In the genomic region with DNA sequence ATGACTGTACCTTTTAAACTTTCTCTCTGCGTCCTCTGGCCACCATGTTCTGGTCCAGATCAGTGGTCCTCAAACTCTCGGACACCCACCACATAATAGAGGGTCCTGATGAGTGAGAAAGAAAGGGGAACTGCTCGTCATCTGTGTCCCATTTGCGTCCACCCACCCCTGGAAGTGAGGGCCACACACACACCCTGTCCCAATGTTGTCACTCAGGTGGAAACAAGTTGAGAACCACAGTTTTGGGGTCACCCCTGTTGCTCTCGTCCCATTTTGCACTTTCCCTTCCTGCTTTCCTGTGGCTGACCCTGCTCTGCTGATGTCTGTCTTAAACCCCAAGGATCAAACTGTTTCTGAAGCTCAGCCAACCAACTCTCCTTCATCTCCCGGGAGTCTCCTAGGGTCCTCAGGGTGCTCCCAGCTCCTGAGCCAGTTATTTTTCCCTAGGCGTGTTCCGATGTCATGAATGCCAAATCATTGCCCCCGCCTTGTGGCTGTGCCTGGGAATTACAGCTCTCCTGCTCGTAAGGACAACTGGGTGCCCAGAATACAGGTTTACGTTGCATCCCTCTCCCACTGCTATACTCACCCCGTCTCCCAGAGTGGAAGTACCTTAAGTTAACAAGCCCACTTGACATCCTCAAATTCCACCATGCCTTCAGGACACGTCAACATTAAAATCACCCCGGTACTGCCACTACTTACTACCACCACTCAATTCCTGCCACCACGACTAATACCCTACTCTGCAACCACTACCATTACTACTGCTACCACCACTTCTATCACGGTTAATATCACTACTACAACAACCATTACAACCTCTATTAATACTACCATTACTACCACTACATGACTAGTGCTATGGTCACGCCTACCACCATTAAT, we compare ENCODE assay signal across 8 cellular contexts. TPM values are rescaled to one million over a fixed set of nuclear protein-coding genes. Genes with fewer than 3 reads are reported as not detected.
A peak's percentile ranks its signal among the peaks of the same experiment; 100 is the strongest.
DNase-seq lines count a peak whose midpoint lies in the region; ATAC-seq, FAIRE-seq and TF ChIP-seq lines count a peak whose summit lies in the region.

No MANE protein-coding gene starts in this region.

- FAIRE-seq in A549 (lab: Jason Lieb, UNC): no peak

- H3K4me1 ChIP-seq in A549 (peaks cover 4% of the 10 kb centered on the region; the same call in 2 of the 3 replicates), tibial artery (no peaks in the 10 kb centered on the region)

- CTCF ChIA-PET in A549 (lab: Yijun Ruan, JAX): interaction anchor here (0.6 to 7.2 kb wide), 53 partner anchors 9 to 642 kb away, joined by 3 to 80 read pairs (median 6); partner anchors contain the start of genes HNF1B and SYNRG

- H3K27me3 ChIP-seq in tibial artery: peaks cover 0 to 13% of the 10 kb centered on the region in 2 donors

- H3K27ac ChIP-seq in A549 (peak overlapping the region; percentile 32 to 56; a peak in 5 of 6 replicates), tibial artery (no peak overlapping the region)

- no peak for TF ChIP-seq EP300 in A549 (IDR thresholded peaks at IDR 0.05)

- H3K4me2 ChIP-seq in A549: no peak overlapping the region

- ATAC-seq in A549 (peak; percentile 89 to 92), HG03457 (IDR thresholded peaks at IDR 0.05; ENCODE audit: unreplicated experiment) (no peak)

- H3K9me3 ChIP-seq in A549 (no peaks in the 10 kb centered on the region), tibial artery (peaks cover 0 to 8% (median 6%) of the 10 kb centered on the region in 3 donors)

- 41% methylated on average over 17 of the region's 17 CpGs for WGBS in A549 (ENCODE audit: missing lambda C conversion rate)

- no peaks in the 10 kb centered on the region for H3K36me3 ChIP-seq in tibial artery

- peak; percentile 93 to 97 for TF ChIP-seq RAD21 in A549 (conservative IDR thresholded peaks at IDR 0.05 in 1 of 2, IDR thresholded peaks at IDR 0.05 in 1 of 2)

- TF ChIP-seq POLR2A in A549 (IDR thresholded peaks at IDR 0.05; ENCODE audit: low read length): no peak

- POLR2A ChIA-PET in A549 (lab: Yijun Ruan, JAX): interaction anchor here (0.9 to 1.1 kb wide), 3 partner anchors 25 to 162 kb away, joined by 3 to 6 read pairs (median 4); partner anchors contain the start of genes HNF1B and SYNRG

- DNase-seq in A549 (ENCODE audit: low read depth in 1 of 2, low spot score in 1 of 2): peak; percentile 79 to 82
- DNase-seq in NCI-H345 (lab: John Stamatoyannopoulos, UW): peak; percentile 50
- DNase-seq in activated CD8-positive, alpha-beta memory T cell treated with anti-CD3 and anti-CD28 coated beads, Interleukin-2, amount 50 U/mL, for 4 hours: peak; percentile 17
- peak; percentile 70 for DNase-seq in glomerular visceral epithelial cell (ENCODE audit: extremely low spot score)
- peak; percentile 35 for DNase-seq in smooth muscle cell of the brain vasculature (ENCODE audit: low read depth, low spot score)
- DNase-seq in tibial artery: no peak

- H3K4me3 ChIP-seq in A549 (no peak overlapping the region), GM12875 (ENCODE audit: low read depth, low read length) (no peak overlapping the region), tibial artery (no peak overlapping the region)

- TF ChIP-seq CTCF in A549 (IDR thresholded peaks at IDR 0.05) (peak; percentile 87), GM12875 (IDR thresholded peaks at IDR 0.05; ENCODE audit: borderline replicate concordance, insufficient read depth, low read depth, low read length) (peak; percentile 55), tibial artery (IDR thresholded peaks at IDR 0.05) (peak in 1 of 2 experiments; percentile 20)

- intact Hi-C loops in tibial artery (cut with DNase I; ENCODE audit: low total_unique reads): no loop called here

TF ChIP-seq in A549, 52 proteins besides CTCF, POLR2A, EP300 and RAD21:
- peak; percentile 98 for TF ChIP-seq SMC3 (IDR thresholded peaks at IDR 0.05)
- TF ChIP-seq, protein P1, sequence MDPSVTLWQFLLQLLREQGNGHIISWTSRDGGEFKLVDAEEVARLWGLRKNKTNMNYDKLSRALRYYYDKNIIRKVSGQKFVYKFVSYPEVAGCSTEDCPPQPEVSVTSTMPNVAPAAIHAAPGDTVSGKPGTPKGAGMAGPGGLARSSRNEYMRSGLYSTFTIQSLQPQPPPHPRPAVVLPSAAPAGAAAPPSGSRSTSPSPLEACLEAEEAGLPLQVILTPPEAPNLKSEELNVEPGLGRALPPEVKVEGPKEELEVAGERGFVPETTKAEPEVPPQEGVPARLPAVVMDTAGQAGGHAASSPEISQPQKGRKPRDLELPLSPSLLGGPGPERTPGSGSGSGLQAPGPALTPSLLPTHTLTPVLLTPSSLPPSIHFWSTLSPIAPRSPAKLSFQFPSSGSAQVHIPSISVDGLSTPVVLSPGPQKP (IDR thresholded peaks at IDR 0.05; ENCODE audit: low read depth, low read length): no peak

RNA-seq across cellular contexts. Expression of gene HNF1B, which starts 26.0 kb away (rescaled TPM):
- polyA plus RNA-seq in A549 (2011; rRNA removed) (13.3 and 17.0 TPM in 2 replicates), A549 (2017; fragmentation: RNase III; extraction: RNeasy Plus Mini Kit Qiagen cat#74134 plus additional on column Dnase treatment) (19.5 to 21.3 TPM (median 20.8 TPM) in 3 replicates)
- polyA plus RNA-seq in A549 (2012; cell fraction: cytosol; rRNA removed): 14.1 and 16.8 TPM in 2 replicates
- polyA plus RNA-seq in A549 (2012; cell fraction: nucleus; rRNA removed): 20.1 and 21.2 TPM in 2 replicates
- 23.9 and 28.2 TPM in 2 replicates for polyA minus RNA-seq in A549 (2011; rRNA and poly(A)+ RNA removed)

Comparison
In these comparisons a context has a peak if more than half of its experiments do, and no peak if none do; other contexts are left out.
1. DNase-seq: peak in A549 (2 of 2), NCI-H345 (single experiment), activated CD8-positive, alpha-beta memory T cell treated with anti-CD3 and anti-CD28 coated beads, Interleukin-2, amount 50 U/mL, for 4 hours (single experiment), glomerular visceral epithelial cell (single experiment) and smooth muscle cell of the brain vasculature (single experiment); none in tibial artery (0 of 2).
2. H3K27ac ChIP-seq: peak in A549 (2 of 2); none in tibial artery (0 of 2).